Comparison of ENCODE assay signal across 1 cellular context in genomic region chr1:185530215-185530614, GRCh38.
TF ChIP-seq lines count a peak whose summit lies in the region.

No MANE protein-coding gene starts in this region.

TF ChIP-seq in K562, 482 proteins besides CTCF, POLR2A, EP300 and RAD21 (continued from another document):
- TF ChIP-seq PRDM10 (IDR thresholded peaks at IDR 0.05; ENCODE audit: partially characterized antibody) (peak; percentile 54), KDM1A (IDR thresholded peaks at IDR 0.05) (peak; percentile 68 to 76; a peak in 2 of 4 replicates), CCNT2 (IDR thresholded peaks at IDR 0.05; ENCODE audit: borderline replicate concordance, extremely low read depth, insufficient read length, low read depth, low read length) (peak; percentile 79), RFX1 (IDR thresholded peaks at IDR 0.05) (peak; percentile 33), CLOCK (CRISPR knock-in tag; IDR thresholded peaks at IDR 0.05; ENCODE audit: borderline replicate concordance) (no peak), NFIC (IDR thresholded peaks at IDR 0.05) (peak; percentile 22; the same call in 1 of the 2 replicates), CREM (IDR thresholded peaks at IDR 0.05; ENCODE audit: low read depth) (peak; percentile 84), ZNF217 (CRISPR knock-in tag; IDR thresholded peaks at IDR 0.05) (no peak), HNRNPLL (IDR thresholded peaks at IDR 0.05; ENCODE audit: low read depth, low read length, poor library complexity, severe bottlenecking) (no peak), NCOR1 (IDR thresholded peaks at IDR 0.05) (peak; percentile 82), TCF7L2 (IDR thresholded peaks at IDR 0.05; ENCODE audit: low read depth, low read length) (no peak), SUPT5H (IDR thresholded peaks at IDR 0.05) (no peak), ATF7 (IDR thresholded peaks at IDR 0.05) (peak; percentile 63), CBFA2T3 (IDR thresholded peaks at IDR 0.05) (peak; percentile 89), HDAC3 (IDR thresholded peaks at IDR 0.05; ENCODE audit: borderline replicate concordance, partially characterized antibody) (no peak), CBFA2T2 (conservative IDR thresholded peaks at IDR 0.05) (peak; percentile 81), TAF1 (IDR thresholded peaks at IDR 0.05; ENCODE audit: control insufficient read depth, extremely low read depth, insufficient read depth, low read length, severe bottlenecking) (no peak), E2F1 (CRISPR knock-in tag; IDR thresholded peaks at IDR 0.05) (0 out of 2 replicates have a peak, but pooled peaks have one; percentile 33), ATF2 (CRISPR knock-in tag; IDR thresholded peaks at IDR 0.05) (no peak), FIP1L1 (IDR thresholded peaks at IDR 0.05; ENCODE audit: low read depth, low read length, poor library complexity, severe bottlenecking) (no peak), KLF16 (IDR thresholded peaks at IDR 0.05) (peak; percentile 47; the same call in 1 of the 2 replicates), NCOA1 (IDR thresholded peaks at IDR 0.05; ENCODE audit: low read depth) (peak; percentile 18; the same call in 1 of the 2 replicates), PKNOX1 (IDR thresholded peaks at IDR 0.05) (peak; percentile 39; the same call in 1 of the 2 replicates), RCOR1 (IDR thresholded peaks at IDR 0.05; ENCODE audit: borderline replicate concordance in 1 of 2, low read depth in 2 of 2, low read length in 2 of 2) (peak in 1 of 2 experiments; percentile 68; a peak in 2 of 4 replicates), TCF3 (CRISPR knock-in tag; IDR thresholded peaks at IDR 0.05) (peak; percentile 87), RNF2 (IDR thresholded peaks at IDR 0.05) (no peak), POLR2AphosphoS5 (IDR thresholded peaks at IDR 0.05; ENCODE audit: control insufficient read depth, insufficient read depth, low read depth, low read length) (peak; percentile 65; the same call in 1 of the 2 replicates), PML (IDR thresholded peaks at IDR 0.05; ENCODE audit: low read length) (peak; percentile 66; the same call in 1 of the 2 replicates), ARID1B (IDR thresholded peaks at IDR 0.05) (peak; percentile 94), LEF1 (IDR thresholded peaks at IDR 0.05) (peak; percentile 38; the same call in 1 of the 2 replicates), SMARCE1 (IDR thresholded peaks at IDR 0.05) (peak; percentile 90), TRIM24 (IDR thresholded peaks at IDR 0.05) (peak in 1 of 2 experiments; percentile 49; a peak in 2 of 4 replicates), ZSCAN29 (IDR thresholded peaks at IDR 0.05) (no peak), BCOR (IDR thresholded peaks at IDR 0.05) (no peak), DACH1 (IDR thresholded peaks at IDR 0.05; ENCODE audit: partially characterized antibody) (no peak), CBFB (CRISPR knock-in tag; IDR thresholded peaks at IDR 0.05) (no peak), NONO (IDR thresholded peaks at IDR 0.05; ENCODE audit: low read depth in 2 of 2, low read length in 1 of 2) (no peak)
TF ChIP-seq in K562: peak in this region for 46.
